13 cellular contexts compared by ENCODE assay signal in the genomic region with DNA sequence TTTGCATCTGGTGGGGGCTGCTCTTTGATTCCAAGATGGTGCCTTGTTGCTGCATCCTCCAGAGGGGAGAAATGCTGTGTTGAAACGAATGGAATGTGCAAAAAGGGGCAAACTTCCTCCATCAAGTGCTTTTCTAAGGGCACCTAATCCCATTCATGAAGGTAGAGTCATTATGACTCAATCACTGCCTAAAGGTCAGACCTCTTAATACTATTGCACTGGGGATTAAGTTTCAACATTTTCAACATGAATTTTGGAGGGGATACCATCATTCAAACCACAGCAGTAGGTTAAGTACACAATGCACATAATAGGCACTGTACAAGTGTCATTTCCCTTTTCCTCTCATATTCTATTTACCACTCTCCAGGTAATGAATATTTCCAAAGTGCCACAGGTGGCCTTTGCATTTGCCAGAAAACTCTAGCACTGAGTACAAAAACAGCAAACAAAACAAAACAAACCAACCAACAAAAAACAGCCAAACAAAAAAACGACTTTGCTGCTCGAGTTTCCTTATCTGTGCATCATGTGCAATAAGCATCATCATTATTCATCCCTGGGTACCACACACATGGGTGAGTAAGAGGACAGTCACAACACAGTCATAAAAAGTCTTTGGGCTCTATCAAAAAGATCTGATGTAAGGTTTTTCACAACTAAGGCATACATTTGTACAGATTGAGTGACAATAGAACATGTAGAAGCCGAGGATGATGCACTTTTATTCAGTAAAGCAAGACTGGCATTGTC. TPM values are rescaled to one million over a fixed set of nuclear protein-coding genes. Genes with fewer than 3 reads are reported as not detected.
A peak's percentile ranks its signal among the peaks of the same experiment; 100 is the strongest.
DNase-seq lines count a peak whose midpoint lies in the region; ATAC-seq, FAIRE-seq and TF ChIP-seq lines count a peak whose summit lies in the region.
"Had no signal": no experiment of that assay in that cellular context is flagged by ENCODE, and none has a peak within 500 bp of the region (broad histone marks: within the 10 kb centered on the region; RNA-seq: fewer than 3 reads in every experiment).

No MANE protein-coding gene starts in this region.

- H3K36me3 ChIP-seq in bronchial epithelial cell (ENCODE audit: control insufficient read depth, insufficient read depth, low read length): no peaks in the 10 kb centered on the region
- no peaks in the 10 kb centered on the region for H3K36me3 ChIP-seq in heart left ventricle
- H3K36me3 ChIP-seq: Peyer's patch, thyroid gland had no signal

- H3K27me3 Mint-ChIP-seq in stimulated activated naive CD8-positive, alpha-beta T cell treated with anti-CD3 and anti-CD28 coated beads, Interleukin-15, amount 100 ng/mL, for 72 hours: peaks cover 16% of the 10 kb centered on the region

- H3K27me3 ChIP-seq in bronchial epithelial cell (ENCODE audit: control insufficient read depth, insufficient read depth, low read length) (no peaks in the 10 kb centered on the region), heart left ventricle (no peaks in the 10 kb centered on the region)
- H3K27me3 ChIP-seq: Peyer's patch, thyroid gland had no signal

- FAIRE-seq in bronchial epithelial cell (lab: Jason Lieb, UNC): no peak

- WGBS in heart left ventricle, 4 donors: 41 to 54% (median 47%) methylated on average over 4 of the region's 4 CpGs

- H3K27ac Mint-ChIP-seq in stimulated activated naive CD8-positive, alpha-beta T cell treated with anti-CD3 and anti-CD28 coated beads, Interleukin-15, amount 100 ng/mL, for 72 hours: no peak overlapping the region
- H3K27ac Mint-ChIP-seq: B cell had no signal

- no peak for DNase-seq in stimulated activated naive CD8-positive, alpha-beta T cell treated with anti-CD3 and anti-CD28 coated beads, Interleukin-15, Interleukin-2, amounts not matched to agents 100 U/mL and 50 U/mL, for 24 hours
- DNase-seq in stimulated activated naive CD8-positive, alpha-beta T cell treated with anti-CD3 and anti-CD28 coated beads, Interleukin-15, amount 100 ng/mL, for 72 hours: no peak
- DNase-seq in NCI-H345 (lab: John Stamatoyannopoulos, UW): peak; percentile 62
- DNase-seq in bronchial epithelial cell (ENCODE audit: low read depth): peak; percentile 95
- DNase-seq in stimulated activated CD4-positive, alpha-beta T cell treated with anti-CD3 and anti-CD28 coated beads, Interleukin-4, amount 100 ng/mL, for 4 hours: no peak
- DNase-seq in NCI-H146 (lab: John Stamatoyannopoulos, UW): no peak
- DNase-seq in heart left ventricle: no peak
- DNase-seq: MV-4-11, Peyer's patch, posterior cingulate gyrus, thyroid gland had no signal

- H3K9me3 ChIP-seq in heart left ventricle: peaks cover 0 to 5% (median 0%) of the 10 kb centered on the region in 12 donors
- H3K9me3 ChIP-seq: Peyer's patch, thyroid gland had no signal

- H3K4me3 Mint-ChIP-seq in stimulated activated naive CD8-positive, alpha-beta T cell treated with anti-CD3 and anti-CD28 coated beads, Interleukin-15, amount 100 ng/mL, for 72 hours: no peak overlapping the region
- H3K4me3 Mint-ChIP-seq: B cell had no signal

- no peak overlapping the region for H3K4me3 ChIP-seq in bronchial epithelial cell (ENCODE audit: low read depth, low read length)
- H3K4me3 ChIP-seq in heart left ventricle: no peak overlapping the region
- H3K4me3 ChIP-seq: Peyer's patch, thyroid gland had no signal

- H3K4me1 ChIP-seq in heart left ventricle: no peaks in the 10 kb centered on the region
- H3K4me1 ChIP-seq: Peyer's patch, thyroid gland had no signal

- no peak for TF ChIP-seq POLR2A in heart left ventricle (IDR thresholded peaks at IDR 0.05)

- ATAC-seq in stimulated activated naive CD8-positive, alpha-beta T cell treated with anti-CD3 and anti-CD28 coated beads, Interleukin-15, Interleukin-2, amounts not matched to agents 100 U/mL and 50 U/mL, for 24 hours: peak; percentile 78
- ATAC-seq in stimulated activated naive CD8-positive, alpha-beta T cell treated with anti-CD3 and anti-CD28 coated beads, Interleukin-15, amount 100 ng/mL, for 72 hours: no peak
- ATAC-seq in GM21619 (IDR thresholded peaks at IDR 0.05; ENCODE audit: unreplicated experiment) (no peak), heart left ventricle (no peak)

- intact Hi-C loops in heart left ventricle (cut with DNase I): no loop called here

- no peaks in the 10 kb centered on the region for H3K4me1 Mint-ChIP-seq in stimulated activated naive CD8-positive, alpha-beta T cell treated with anti-CD3 and anti-CD28 coated beads, Interleukin-15, amount 100 ng/mL, for 72 hours
- H3K4me1 Mint-ChIP-seq: B cell had no signal

- TF ChIP-seq CTCF in bronchial epithelial cell (IDR thresholded peaks at IDR 0.05; ENCODE audit: insufficient read depth, low read length, severe bottlenecking): no peak
- TF ChIP-seq CTCF in heart left ventricle (IDR thresholded peaks at IDR 0.05): no peak

- H3K27ac ChIP-seq in heart left ventricle: no peak overlapping the region
- H3K27ac ChIP-seq: Peyer's patch, thyroid gland had no signal

- no peaks in the 10 kb centered on the region for H3K9me3 Mint-ChIP-seq in stimulated activated naive CD8-positive, alpha-beta T cell treated with anti-CD3 and anti-CD28 coated beads, Interleukin-15, amount 100 ng/mL, for 72 hours

RNA-seq across cellular contexts. Expression of a gene that starts 42.5 kb away (rescaled TPM):
- 0.26 and 0.38 TPM in 2 replicates for total RNA-seq in bronchial epithelial cell
- 10 to 100 TPM in 4 of 9 donors, 1 to 10 TPM in 5; 4.5 to 43.0 (median 9.6) TPM for total RNA-seq in heart left ventricle
- polyA plus RNA-seq in heart left ventricle: 10 to 100 TPM; 11.2 to 14.8 TPM

Comparison
In these comparisons a context has a peak if more than half of its experiments do, and no peak if none do; other contexts are left out.
1. DNase-seq: peak in NCI-H345 (single experiment) and bronchial epithelial cell (single experiment); none in stimulated activated naive CD8-positive, alpha-beta T cell treated with anti-CD3 and anti-CD28 coated beads, Interleukin-15, Interleukin-2, amounts not matched to agents 100 U/mL and 50 U/mL, for 24 hours (single experiment), stimulated activated naive CD8-positive, alpha-beta T cell treated with anti-CD3 and anti-CD28 coated beads, Interleukin-15, amount 100 ng/mL, for 72 hours (0 of 2), stimulated activated CD4-positive, alpha-beta T cell treated with anti-CD3 and anti-CD28 coated beads, Interleukin-4, amount 100 ng/mL, for 4 hours (0 of 2), NCI-H146 (single experiment) and heart left ventricle (0 of 5).